In genomic region chr18:50232419-50232818, GRCh38 we compare ENCODE assay signal across 23 cellular contexts. TPM values are rescaled to one million over a fixed set of nuclear protein-coding genes. Genes with fewer than 3 reads are reported as not detected.
A peak's percentile ranks its signal among the peaks of the same experiment; 100 is the strongest.
DNase-seq lines count a peak whose midpoint lies in the region; ATAC-seq, FAIRE-seq and TF ChIP-seq lines count a peak whose summit lies in the region.
"Had no signal": no experiment of that assay in that cellular context is flagged by ENCODE, and none has a peak within 500 bp of the region (broad histone marks: within the 10 kb centered on the region; RNA-seq: fewer than 3 reads in every experiment).

No MANE protein-coding gene starts in this region.

- H2AK5ac ChIP-seq in H1 (ENCODE audit: low read depth, low read length) (no peak overlapping the region), neuronal stem cell (ENCODE audit: low read depth, low read length) (no peak overlapping the region)

- H3K27ac ChIP-seq in H1 (ENCODE audit: low read depth, low read length) = no peak overlapping the region
- no peak overlapping the region for H3K27ac ChIP-seq in neuronal stem cell (replicated peaks; ENCODE audit: low read length)
- no peak overlapping the region for H3K27ac ChIP-seq in neural progenitor cell
- H3K27ac ChIP-seq in gastroesophageal sphincter = no peak overlapping the region
- H3K27ac ChIP-seq: HL-60 had no signal

- H3K4me1 ChIP-seq in H1 (replicated peaks in 1 of 4; ENCODE audit: control insufficient read depth in 3 of 4, insufficient read depth in 4 of 4, low read length in 3 of 4) = peaks cover 0 to 4% (median 0%) of the 10 kb centered on the region in 4 experiments; a peak in 1 of 7 replicates
- peaks cover 3 to 7% of the 10 kb centered on the region in 2 donors for H3K4me1 ChIP-seq in neuronal stem cell (ENCODE audit: control insufficient read depth in 2 of 2, insufficient read depth in 1 of 2, low read depth in 1 of 2, low read length in 2 of 2)
- H3K4me1 ChIP-seq in neural progenitor cell = peaks cover 9% of the 10 kb centered on the region
- H3K4me1 ChIP-seq in gastroesophageal sphincter = no peaks in the 10 kb centered on the region

- H3K9me3 ChIP-seq in H1 (ENCODE audit: insufficient read depth in 2 of 2, low read depth in 1 of 2, low read length in 1 of 2) (no peaks in the 10 kb centered on the region; a peak in 1 of 4 replicates), neuronal stem cell (replicated peaks in 1 of 2; ENCODE audit: control insufficient read depth in 2 of 2, insufficient read depth in 1 of 2, low read depth in 1 of 2, low read length in 2 of 2) (peaks cover 0 to 2% of the 10 kb centered on the region in 2 donors), neural progenitor cell (ENCODE audit: low read depth) (no peaks in the 10 kb centered on the region), gastroesophageal sphincter (no peaks in the 10 kb centered on the region)

- POLR2A ChIA-PET in H1 (lab: Charles Lee; ENCODE audit: partially characterized antibody) = no interaction called here

- peaks cover 7% of the 10 kb centered on the region for H3K27me3 Mint-ChIP-seq in neural progenitor cell (ENCODE audit: insufficient read depth, low read depth)

- TF ChIP-seq RAD21 in H1 (IDR thresholded peaks at IDR 0.05 in 1 of 2, conservative IDR thresholded peaks at IDR 0.05 in 1 of 2; ENCODE audit: low read depth in 2 of 2, low read length in 2 of 2) = no peak

- no peak overlapping the region for H3K56ac ChIP-seq in H1 (replicated peaks; ENCODE audit: insufficient read length, low read depth, low read length)

- H4K5ac ChIP-seq in H1 (ENCODE audit: insufficient read length, low read depth, low read length) = no peak overlapping the region

- no peaks in the 10 kb centered on the region for H3K9me3 Mint-ChIP-seq in neural progenitor cell
- H3K9me3 Mint-ChIP-seq: HFFc6 had no signal

- H2BK15ac ChIP-seq in H1 (ENCODE audit: low read length) (no peak overlapping the region), neuronal stem cell (ENCODE audit: low read length) (no peak overlapping the region)

- H3K4me3 ChIP-seq in H1 (ENCODE audit: extremely low read depth in 1 of 4, insufficient read depth in 2 of 4, low read depth in 3 of 4, low read length in 4 of 4) (no peak overlapping the region), neuronal stem cell (ENCODE audit: low read length in 2 of 2) (no peak overlapping the region), neural progenitor cell (no peak overlapping the region), gastroesophageal sphincter (no peak overlapping the region)

- no peaks in the 10 kb centered on the region for H3F3A ChIP-seq in neural progenitor cell (ENCODE audit: low read depth)

- H3K27me3 ChIP-seq in H1 (replicated peaks in 1 of 4; ENCODE audit: control insufficient read depth in 3 of 4, extremely low read depth in 1 of 4, insufficient read depth in 3 of 4, low read length in 3 of 4) = no peaks in the 10 kb centered on the region
- no peaks in the 10 kb centered on the region for H3K27me3 ChIP-seq in neuronal stem cell (ENCODE audit: control insufficient read depth in 3 of 3, insufficient read depth in 3 of 3, low read depth in 1 of 3, low read length in 3 of 3)
- H3K27me3 ChIP-seq in neural progenitor cell = no peaks in the 10 kb centered on the region
- no peaks in the 10 kb centered on the region for H3K27me3 ChIP-seq in gastroesophageal sphincter

- H4K20me1 ChIP-seq in H1 (replicated peaks in 1 of 2; ENCODE audit: control insufficient read depth in 1 of 2, insufficient read depth in 2 of 2, low read length in 2 of 2) (no peaks in the 10 kb centered on the region), neural progenitor cell (ENCODE audit: low read depth) (no peaks in the 10 kb centered on the region)

- TF ChIP-seq EP300 in H1 (IDR thresholded peaks at IDR 0.05; ENCODE audit: borderline replicate concordance in 1 of 2, low read depth in 2 of 2, low read length in 2 of 2) (no peak), gastroesophageal sphincter (IDR thresholded peaks at IDR 0.05) (no peak)

- no peaks in the 10 kb centered on the region for H3K36me3 ChIP-seq in H1 (ENCODE audit: control insufficient read depth in 2 of 4, insufficient read depth in 4 of 4, low read length in 3 of 4)
- no peaks in the 10 kb centered on the region for H3K36me3 ChIP-seq in neuronal stem cell (replicated peaks in 1 of 2; ENCODE audit: control insufficient read depth in 2 of 2, insufficient read depth in 2 of 2, low read length in 2 of 2)
- no peaks in the 10 kb centered on the region for H3K36me3 ChIP-seq in neural progenitor cell
- no peaks in the 10 kb centered on the region for H3K36me3 ChIP-seq in gastroesophageal sphincter

- H3K79me1 ChIP-seq in H1 (ENCODE audit: low read depth, low read length) (no peaks in the 10 kb centered on the region), neuronal stem cell (ENCODE audit: low read depth, low read length) (no peaks in the 10 kb centered on the region)

- no peaks in the 10 kb centered on the region for H3K79me2 ChIP-seq in H1 (ENCODE audit: control insufficient read depth in 1 of 2, insufficient read depth in 2 of 2, low read length in 2 of 2)
- H3K79me2 ChIP-seq in neural progenitor cell (ENCODE audit: low read depth) = no peaks in the 10 kb centered on the region

- H2AFZ ChIP-seq in H1 (ENCODE audit: low read length) = 0 out of 2 replicates have a peak overlapping the region, but pooled peaks have one; percentile 9
- peak overlapping the region; percentile 23 for H2AFZ ChIP-seq in neuronal stem cell (ENCODE audit: low read length)
- H2AFZ ChIP-seq in neural progenitor cell (replicated peaks) = no peak overlapping the region

- H3K14ac ChIP-seq in H1 (ENCODE audit: insufficient read length) (no peak overlapping the region), neuronal stem cell (ENCODE audit: low read length) (no peak overlapping the region)

- no peak overlapping the region for H3K27ac Mint-ChIP-seq in neural progenitor cell
- H3K27ac Mint-ChIP-seq: B cell, H9, HFFc6 had no signal

- no peak overlapping the region for H2BK12ac ChIP-seq in H1 (ENCODE audit: low read depth, low read length)
- H2BK12ac ChIP-seq in neuronal stem cell (ENCODE audit: low read length) = no peak overlapping the region

- no peaks in the 10 kb centered on the region for H3K23me2 ChIP-seq in H1 (ENCODE audit: low read depth, low read length)

- H2BK5ac ChIP-seq in H1 (ENCODE audit: low read depth, low read length) (no peak overlapping the region), neuronal stem cell (ENCODE audit: low read length) (no peak overlapping the region)

- no peak overlapping the region for H3K9ac ChIP-seq in H1 (replicated peaks in 1 of 4; ENCODE audit: extremely low read depth in 1 of 4, low read depth in 3 of 4, low read length in 3 of 4)
- H3K9ac ChIP-seq in neuronal stem cell (ENCODE audit: low read depth, low read length, poor library complexity) = no peak overlapping the region
- no peak overlapping the region for H3K9ac ChIP-seq in neural progenitor cell

- DNase-seq in ELF-1 (ENCODE audit: low read depth, low spot score) (peak; percentile 53), H1 (ENCODE audit: low read depth in 1 of 2, low spot score in 2 of 2) (no peak), iPS-NIHi7 (ENCODE audit: extremely low spot score) (peak; percentile 25), neuronal stem cell (ENCODE audit: low spot score) (no peak), NCI-H2196 treated with DMSO at 0.1 percent for 48 hours (lab: John Stamatoyannopoulos, UW; ENCODE audit: unreplicated experiment) (no peak), neural progenitor cell (ENCODE audit: low spot score) (no peak)
- no peak for DNase-seq in activated effector memory CD4-positive, alpha-beta T cell treated with anti-CD3 and anti-CD28 coated beads, Interleukin-2, amount 50 U/mL, for 16 hours
- DNase-seq: Calu3, DMS79 treated with DMSO at 0.1 percent for 48 hours, H9, HFFc6, NCI-H1092 treated with DMSO at 0.1 percent for 48 hours, NCI-H1436, NCI-H187, NCI-H2171 treated with DMSO at 0.1 percent for 48 hours, NCI-H524 treated with DMSO at 0.1 percent for 48 hours, NCI-H774 had no signal

- TF ChIP-seq CTCF in H1 (IDR thresholded peaks at IDR 0.05; ENCODE audit: control extremely low read depth in 1 of 3, insufficient read depth in 1 of 3, low read depth in 1 of 3, low read length in 3 of 3) = no peak
- TF ChIP-seq CTCF in neural progenitor cell (IDR thresholded peaks at IDR 0.05) = no peak
- no peak for TF ChIP-seq CTCF in gastroesophageal sphincter (IDR thresholded peaks at IDR 0.05)

- H2BK120ac ChIP-seq in H1 (replicated peaks; ENCODE audit: low read depth, low read length) (no peak overlapping the region), neuronal stem cell (ENCODE audit: low read depth, low read length) (no peak overlapping the region)

- no peak for FAIRE-seq in H1 (lab: Jason Lieb, UNC)
- FAIRE-seq: GM18507, RCC 7860 had no signal

- 73% methylated on average over 2 of the region's 2 CpGs; no CpG with 5 or more reads in 1 of the 2 experiments for WGBS in H1 (ENCODE audit: extremely low coverage in 1 of 2, insufficient coverage in 1 of 2, insufficient read length in 1 of 2, insufficient replicate concordance in 2 of 2, low coverage in 1 of 2, low lambda C conversion rate in 2 of 2, missing lambda C conversion rate in 1 of 2), 2 experiments
- no CpG with 5 or more reads among the region's 2 CpGs for WGBS in neuronal stem cell (ENCODE audit: extremely low coverage in 2 of 2, insufficient read length in 2 of 2, insufficient replicate concordance in 1 of 2), 2 donors
- 36 to 49% methylated on average over 2 of the region's 2 CpGs for WGBS in gastroesophageal sphincter (ENCODE audit: low coverage in 1 of 2), 2 donors

- no peak overlapping the region for H4K91ac ChIP-seq in H1 (replicated peaks; ENCODE audit: insufficient read length, low read length)
- no peak overlapping the region for H4K91ac ChIP-seq in neuronal stem cell (ENCODE audit: low read depth, low read length, poor library complexity)

- no peak for ATAC-seq in gastroesophageal sphincter
- ATAC-seq: SK-N-SH treated with all-trans-retinoic acid at 6 μM for 48 hours had no signal

- H4K8ac ChIP-seq in H1 (ENCODE audit: extremely low read depth, insufficient read depth, low read length) (no peak overlapping the region), neuronal stem cell (ENCODE audit: low read depth, low read length) (no peak overlapping the region)

- H3K4me2 ChIP-seq in H1 (ENCODE audit: insufficient read depth in 1 of 2, low read depth in 2 of 2, low read length in 2 of 2) (no peak overlapping the region), neuronal stem cell (ENCODE audit: insufficient read depth, low read length, poor library complexity, severe bottlenecking) (no peak overlapping the region), neural progenitor cell (no peak overlapping the region)

- no peaks in the 10 kb centered on the region for H3K36me3 Mint-ChIP-seq in neural progenitor cell

- TF ChIP-seq POLR2A in H1 (IDR thresholded peaks at IDR 0.05; ENCODE audit: control extremely low read depth in 1 of 2, low read depth in 2 of 2, low read length in 2 of 2) (no peak), gastroesophageal sphincter (IDR thresholded peaks at IDR 0.05) (no peak)

- H3K4ac ChIP-seq in H1 (replicated peaks; ENCODE audit: insufficient read length, low read depth, low read length) = no peak overlapping the region
- no peak overlapping the region for H3K4ac ChIP-seq in neuronal stem cell (ENCODE audit: low read length)

- CTCF ChIA-PET in H1 (lab: Charles Lee; ENCODE audit: partially characterized antibody) = interaction anchor here (1.1 kb wide), 1 partner anchor 14 kb away, joined by 7 read pairs; no protein-coding TSS in a partner anchor

- H3K18ac ChIP-seq in H1 (ENCODE audit: extremely low read depth, low read length) = no peak overlapping the region
- H3K18ac ChIP-seq in neuronal stem cell (ENCODE audit: low read length) = no peak overlapping the region

- peaks cover 20% of the 10 kb centered on the region for H3K4me1 Mint-ChIP-seq in neural progenitor cell

- no peak overlapping the region for H2BK20ac ChIP-seq in H1 (ENCODE audit: low read length)

- no peak overlapping the region for H3K4me3 Mint-ChIP-seq in neural progenitor cell
- H3K4me3 Mint-ChIP-seq: B cell, H9, HFFc6 had no signal

- H3K23ac ChIP-seq in H1 (ENCODE audit: insufficient read length) = no peak overlapping the region
- H3K23ac ChIP-seq in neuronal stem cell (ENCODE audit: low read depth, low read length, poor library complexity) = no peak overlapping the region

RNA-seq across cellular contexts. Expression of gene CFAP53, which starts 33.9 kb away (rescaled TPM):
- 0.30 and 0.34 TPM in 2 replicates for total RNA-seq in H1 (2021; fragmentation: NEBNext Ultra II Directional; extraction: Animal tissue kit (Norgen Biotek cat#: 25700))
- 0.05 and 0.08 TPM in 2 replicates for polyA plus RNA-seq in H1 (2011; rRNA removed)
- 0.25 TPM for polyA plus RNA-seq in H1 (2011; cell fraction: cytosol; rRNA removed)
- 0.07 TPM for polyA plus RNA-seq in H1 (2011; cell fraction: nucleus; rRNA removed)
- 0.19 to 0.30 TPM (median 0.20 TPM) in 4 replicates for polyA plus RNA-seq in H1 (2012, experiment 1 of 2)
- not detected for polyA plus RNA-seq in H1 (2012, experiment 2 of 2)
- 0.30 TPM for polyA plus RNA-seq in H1 (2013, experiment 1 of 2)
- 0.29 TPM for polyA plus RNA-seq in H1 (2013, experiment 2 of 2)
- polyA minus RNA-seq in H1 (2011; rRNA and poly(A)+ RNA removed) = not detected in 2 replicates
- not detected for polyA minus RNA-seq in H1 (2011; cell fraction: cytosol; rRNA and poly(A)+ RNA removed)
- polyA minus RNA-seq in H1 (2011; cell fraction: nucleus; rRNA and poly(A)+ RNA removed) = not detected
- polyA plus RNA-seq in neuronal stem cell (2013, experiment 1 of 2) = 1.4 TPM
- 1.4 TPM for polyA plus RNA-seq in neuronal stem cell (2013, experiment 2 of 2)
- total RNA-seq in neural progenitor cell (ENCODE audit: low replicate concordance) (0.36 and 0.74 TPM in 2 replicates), gastroesophageal sphincter (under 1 TPM in 1 of 4 donors, not detected in 3; 0.45 TPM)

RNA-seq across cellular contexts. Expression of gene MYO5B, which starts 37.5 kb away (rescaled TPM):
- 6.4 and 6.9 TPM in 2 replicates for total RNA-seq in H1 (2021; fragmentation: NEBNext Ultra II Directional; extraction: Animal tissue kit (Norgen Biotek cat#: 25700))
- polyA plus RNA-seq in H1 (2011; rRNA removed) = 5.1 and 7.7 TPM in 2 replicates
- polyA plus RNA-seq in H1 (2011; cell fraction: cytosol; rRNA removed) = 6.1 TPM
- polyA plus RNA-seq in H1 (2011; cell fraction: nucleus; rRNA removed) = 11.3 TPM
- polyA plus RNA-seq in H1 (2012, experiment 1 of 2) = 7.0 to 9.7 TPM (median 8.3 TPM) in 4 replicates
- 1.2 TPM for polyA plus RNA-seq in H1 (2012, experiment 2 of 2)
- polyA plus RNA-seq in H1 (2013, experiment 1 of 2) = 3.7 TPM
- polyA plus RNA-seq in H1 (2013, experiment 2 of 2) = 3.0 TPM
- 9.2 and 10.5 TPM in 2 replicates for polyA minus RNA-seq in H1 (2011; rRNA and poly(A)+ RNA removed)
- 11.8 TPM for polyA minus RNA-seq in H1 (2011; cell fraction: cytosol; rRNA and poly(A)+ RNA removed)
- polyA minus RNA-seq in H1 (2011; cell fraction: nucleus; rRNA and poly(A)+ RNA removed) = 7.8 TPM
- 1.3 TPM for polyA plus RNA-seq in neuronal stem cell (2013, experiment 1 of 2)
- 1.4 TPM for polyA plus RNA-seq in neuronal stem cell (2013, experiment 2 of 2)
- total RNA-seq in neural progenitor cell (ENCODE audit: low replicate concordance) = 5.0 and 6.7 TPM in 2 replicates
- total RNA-seq in gastroesophageal sphincter = 10 to 100 TPM in 1 of 4 donors, 1 to 10 TPM in 3; 1.9 to 18.3 (median 4.4) TPM

RNA-seq across cellular contexts. Expression of gene MBD1, which starts 48.9 kb away (rescaled TPM):
- 39.5 and 41.6 TPM in 2 replicates for total RNA-seq in H1 (2021; fragmentation: NEBNext Ultra II Directional; extraction: Animal tissue kit (Norgen Biotek cat#: 25700))
- polyA plus RNA-seq in H1 (2011; rRNA removed) = 32.2 and 59.2 TPM in 2 replicates
- polyA plus RNA-seq in H1 (2011; cell fraction: cytosol; rRNA removed) = 51.6 TPM
- polyA plus RNA-seq in H1 (2011; cell fraction: nucleus; rRNA removed) = 158 TPM
- 25.9 to 36.9 TPM (median 34.3 TPM) in 4 replicates for polyA plus RNA-seq in H1 (2012, experiment 1 of 2)
- 16.8 TPM for polyA plus RNA-seq in H1 (2012, experiment 2 of 2)
- 25.5 TPM for polyA plus RNA-seq in H1 (2013, experiment 1 of 2)
- 21.8 TPM for polyA plus RNA-seq in H1 (2013, experiment 2 of 2)
- 28.6 and 29.0 TPM in 2 replicates for polyA minus RNA-seq in H1 (2011; rRNA and poly(A)+ RNA removed)
- polyA minus RNA-seq in H1 (2011; cell fraction: cytosol; rRNA and poly(A)+ RNA removed) = 30.0 TPM
- 44.8 TPM for polyA minus RNA-seq in H1 (2011; cell fraction: nucleus; rRNA and poly(A)+ RNA removed)
- polyA plus RNA-seq in neuronal stem cell (2013, experiment 1 of 2) = 33.7 TPM
- polyA plus RNA-seq in neuronal stem cell (2013, experiment 2 of 2) = 32.5 TPM
- 32.7 and 58.8 TPM in 2 replicates for total RNA-seq in neural progenitor cell (ENCODE audit: low replicate concordance)
- total RNA-seq in gastroesophageal sphincter = 10 to 100 TPM; 71.1 to 91.0 (median 82.2) TPM

RNA-seq across cellular contexts. Expression of gene CXXC1, which starts 55.1 kb away (rescaled TPM):
- 73.3 and 80.9 TPM in 2 replicates for total RNA-seq in H1 (2021; fragmentation: NEBNext Ultra II Directional; extraction: Animal tissue kit (Norgen Biotek cat#: 25700))
- polyA plus RNA-seq in H1 (2011; rRNA removed) = 136 and 208 TPM in 2 replicates
- polyA plus RNA-seq in H1 (2011; cell fraction: cytosol; rRNA removed) = 116 TPM
- polyA plus RNA-seq in H1 (2011; cell fraction: nucleus; rRNA removed) = 325 TPM
- polyA plus RNA-seq in H1 (2012, experiment 1 of 2) = 60.6 to 96.5 TPM (median 93.1 TPM) in 4 replicates
- 63.3 TPM for polyA plus RNA-seq in H1 (2012, experiment 2 of 2)
- polyA plus RNA-seq in H1 (2013, experiment 1 of 2) = 48.4 TPM
- polyA plus RNA-seq in H1 (2013, experiment 2 of 2) = 42.2 TPM
- polyA minus RNA-seq in H1 (2011; rRNA and poly(A)+ RNA removed) = 30.6 and 34.3 TPM in 2 replicates
- 27.0 TPM for polyA minus RNA-seq in H1 (2011; cell fraction: cytosol; rRNA and poly(A)+ RNA removed)
- polyA minus RNA-seq in H1 (2011; cell fraction: nucleus; rRNA and poly(A)+ RNA removed) = 40.6 TPM
- 34.6 TPM for polyA plus RNA-seq in neuronal stem cell (2013, experiment 1 of 2)
- polyA plus RNA-seq in neuronal stem cell (2013, experiment 2 of 2) = 34.6 TPM
- total RNA-seq in neural progenitor cell (ENCODE audit: low replicate concordance) (35.0 and 52.9 TPM in 2 replicates), gastroesophageal sphincter (10 to 100 TPM; 44.4 to 54.9 (median 51.5) TPM)

Comparison
In these comparisons a context has a peak if more than half of its experiments do, and no peak if none do; other contexts are left out.
1. DNase-seq: peak in ELF-1 (single experiment) and iPS-NIHi7 (single experiment); none in H1 (0 of 2), neuronal stem cell (single experiment), NCI-H2196 treated with DMSO at 0.1 percent for 48 hours (single experiment), neural progenitor cell (single experiment) and activated effector memory CD4-positive, alpha-beta T cell treated with anti-CD3 and anti-CD28 coated beads, Interleukin-2, amount 50 U/mL, for 16 hours (single experiment).